In genomic region chr12:28191690-28192089, GRCh38 we compare ENCODE assay signal across 9 cellular contexts. TPM values are rescaled to one million over a fixed set of nuclear protein-coding genes. Genes with fewer than 3 reads are reported as not detected.
DNase-seq lines count a peak whose midpoint lies in the region; TF ChIP-seq lines count a peak whose summit lies in the region.
"Had no signal": no experiment of that assay in that cellular context is flagged by ENCODE, and none has a peak within 500 bp of the region (broad histone marks: within the 10 kb centered on the region; RNA-seq: fewer than 3 reads in every experiment).

No MANE protein-coding gene starts in this region.

- H3K9me3 ChIP-seq in A673 (ENCODE audit: low read depth, low read length, poor library complexity, severe bottlenecking) = no peaks in the 10 kb centered on the region
- H3K9me3 ChIP-seq: neutrophil had no signal

- no TSS peak for BruUV-seq in A673 (replicated peaks; lab: Mats Ljungman, UMichigan)

- no peak for DNase-seq in A673 (ENCODE audit: low spot score)
- no peak for DNase-seq in HFF-Myc (ENCODE audit: extremely low read depth, low read depth)
- peak; percentile 26 for DNase-seq in activated CD4-positive, alpha-beta T cell treated with anti-CD3 and anti-CD28 coated beads, Interleukin-2, amount 50 U/mL, for 1 hour
- no peak for DNase-seq in fibroblast of villous mesenchyme (ENCODE audit: low read depth)
- no peak for DNase-seq in skeletal muscle cell (ENCODE audit: low read depth)
- no peak for DNase-seq in NCI-H1930 (lab: John Stamatoyannopoulos, UW)
- DNase-seq in NCI-H2081 treated with DMSO at 0.1 percent for 48 hours (lab: John Stamatoyannopoulos, UW) = no peak
- no peak for DNase-seq in NCI-H2171 (lab: John Stamatoyannopoulos, UW)

- TF ChIP-seq CTCF in A673 (conservative IDR thresholded peaks at IDR 0.05; ENCODE audit: low read depth, low read length) (no peak), HFF-Myc (IDR thresholded peaks at IDR 0.05; ENCODE audit: low read depth, low read length, missing control alignments) (no peak), fibroblast of villous mesenchyme (IDR thresholded peaks at IDR 0.05; ENCODE audit: insufficient read depth, low read depth, low read length) (no peak)

- intact Hi-C loops in A673 (cut with micrococcal nuclease; ENCODE audit: unreplicated experiment) = no loop called here

- no peaks in the 10 kb centered on the region for H3K27me3 ChIP-seq in A673 (replicated peaks; ENCODE audit: insufficient read depth, low read depth, low read length, poor library complexity)
- H3K27me3 ChIP-seq: neutrophil had no signal

- no peaks in the 10 kb centered on the region for H3K36me3 ChIP-seq in A673 (ENCODE audit: insufficient read depth, low read length, poor library complexity, severe bottlenecking)
- H3K36me3 ChIP-seq: neutrophil had no signal

- H3K27ac ChIP-seq in A673 (ENCODE audit: low read depth, low read length, poor library complexity, severe bottlenecking) = no peak overlapping the region

- CTCF ChIA-PET in A673 (lab: Charles Lee) = no interaction called here

- POLR2A ChIA-PET in A673 (lab: Charles Lee; ENCODE audit: low non-redundant PET) = no interaction called here

- H3K4me3 ChIP-seq in A673 (ENCODE audit: low read depth, low read length, poor library complexity, severe bottlenecking) (peak overlapping the region; percentile 85), HFF-Myc (replicated peaks; ENCODE audit: low read depth, low read length) (peak overlapping the region; percentile 57), fibroblast of villous mesenchyme (ENCODE audit: low read depth, low read length) (peak overlapping the region; percentile 90), skeletal muscle cell (ENCODE audit: low read depth, low read length) (peak overlapping the region; percentile 81)

- H3K4me1 ChIP-seq in A673 (ENCODE audit: insufficient read depth, low read length, poor library complexity, severe bottlenecking) = peaks cover 3% of the 10 kb centered on the region

RNA-seq across cellular contexts. Expression of gene CCDC91, which starts 1.4 kb away (rescaled TPM):
- total RNA-seq in A673 (2021) (24.0 and 26.8 TPM in 2 replicates), fibroblast of villous mesenchyme (22.5 and 30.7 TPM in 2 replicates)
